20 cellular contexts compared by ENCODE assay signal in genomic region chr4:150973626-150974250, GRCh38. TPM values are rescaled to one million over a fixed set of nuclear protein-coding genes. Genes with fewer than 3 reads are reported as not detected.
DNase-seq lines count a peak whose midpoint lies in the region; ATAC-seq and TF ChIP-seq lines count a peak whose summit lies in the region.
"Had no signal": no experiment of that assay in that cellular context is flagged by ENCODE, and none has a peak within 500 bp of the region (broad histone marks: within the 10 kb centered on the region; RNA-seq: fewer than 3 reads in every experiment).

No MANE protein-coding gene starts in this region.

- H3K4me3 Mint-ChIP-seq in WTC11: no peak overlapping the region
- no peak overlapping the region for H3K4me3 Mint-ChIP-seq in endothelial cell (ENCODE audit: unreplicated experiment)
- H3K4me3 Mint-ChIP-seq: dendritic cell treated with granulocyte-macrophage colony-stimulating factor and Interleukin-4, amounts not matched to agents 40 ng/mL and 50 ng/mL, for 4 days; stimulated activated naive CD8-positive, alpha-beta T cell treated with anti-CD3 and anti-CD28 coated beads, Interleukin-15, Interleukin-2, amounts not matched to agents 100 ng/mL and 50 ng/mL, for 24 hours; T-helper 2 cell treated with Interferon-gamma antibody and Interleukin-4, amounts not matched to agents 5 μg/mL and 100 μg/mL, for 36 hours had no signal

- H3K27me3 Mint-ChIP-seq in WTC11 (ENCODE audit: low read depth) (no peaks in the 10 kb centered on the region), endothelial cell (ENCODE audit: unreplicated experiment) (no peaks in the 10 kb centered on the region)
- H3K27me3 Mint-ChIP-seq: dendritic cell treated with granulocyte-macrophage colony-stimulating factor and Interleukin-4, amounts not matched to agents 40 ng/mL and 50 ng/mL, for 4 days; stimulated activated naive CD8-positive, alpha-beta T cell treated with anti-CD3 and anti-CD28 coated beads, Interleukin-15, Interleukin-2, amounts not matched to agents 100 ng/mL and 50 ng/mL, for 24 hours had no signal

- CTCF ChIA-PET in WTC11 (lab: Charles Lee): interaction anchor here (2.7 kb wide), 1 partner anchor 13 kb away, joined by 9 read pairs; no protein-coding TSS in a partner anchor

- POLR2A ChIA-PET in WTC11 (lab: Charles Lee): no interaction called here

- H3K9me3 ChIP-seq in parathyroid adenoma (ENCODE audit: control insufficient read depth, low read length): no peaks in the 10 kb centered on the region
- H3K9me3 ChIP-seq: tibial artery had no signal

- H3K4me3 ChIP-seq in parathyroid adenoma (ENCODE audit: low read depth, low read length): no peak overlapping the region
- no peak overlapping the region for H3K4me3 ChIP-seq in lower leg skin (ENCODE audit: low read depth, poor library complexity, severe bottlenecking)
- H3K4me3 ChIP-seq: SK-N-MC, tibial artery had no signal

- H3K9me3 Mint-ChIP-seq in WTC11 (no peaks in the 10 kb centered on the region), endothelial cell (ENCODE audit: unreplicated experiment) (no peaks in the 10 kb centered on the region)
- H3K9me3 Mint-ChIP-seq: stimulated activated naive CD8-positive, alpha-beta T cell treated with anti-CD3 and anti-CD28 coated beads, Interleukin-15, Interleukin-2, amounts not matched to agents 100 ng/mL and 50 ng/mL, for 24 hours; T-helper 2 cell treated with Interferon-gamma antibody and Interleukin-4, amounts not matched to agents 5 μg/mL and 100 μg/mL, for 36 hours had no signal

- peaks cover 3% of the 10 kb centered on the region; the same call in 1 of the 2 replicates for H3K36me3 Mint-ChIP-seq in WTC11
- H3K36me3 Mint-ChIP-seq in endothelial cell (ENCODE audit: low read depth, unreplicated experiment): no peaks in the 10 kb centered on the region

- peak; percentile 35 for DNase-seq in GM04504 (ENCODE audit: low read depth)
- peak; percentile 62 for DNase-seq in HT-29 (ENCODE audit: low spot score)
- no peak for DNase-seq in WTC11 (ENCODE audit: low spot score)
- DNase-seq in lower leg skin (ENCODE audit: low spot score in 2 of 2): no peak
- DNase-seq in G401 (ENCODE audit: low spot score): no peak
- no peak for DNase-seq in endothelial cell (ENCODE audit: low spot score)
- DNase-seq: activated CD4-positive, alpha-beta T cell treated with anti-CD3 and anti-CD28 coated beads, Interleukin-2, amount 50 U/mL, for 4 hours; activated gamma-delta T cell treated with Interleukin-2 at 50 U/mL for 16 hours; foreskin keratinocyte; NCI-H187; posterior cingulate gyrus; stimulated activated CD4-positive, alpha-beta T cell treated with anti-CD3 and anti-CD28 coated beads, Interleukin-1b, Interleukin-23, amount 100 ng/mL, for 48 hours; tibial artery; WERI-Rb-1 had no signal

- no peak for ATAC-seq in WTC11
- ATAC-seq: foreskin keratinocyte had no signal

- H2AFZ ChIP-seq in parathyroid adenoma: no peak overlapping the region

- H3K27ac Mint-ChIP-seq in WTC11: 0 out of 2 replicates have a peak overlapping the region, but pooled peaks have one; percentile 26
- H3K27ac Mint-ChIP-seq in endothelial cell (ENCODE audit: unreplicated experiment): no peak overlapping the region
- H3K27ac Mint-ChIP-seq: dendritic cell treated with granulocyte-macrophage colony-stimulating factor and Interleukin-4, amounts not matched to agents 40 ng/mL and 50 ng/mL, for 4 days; stimulated activated naive CD8-positive, alpha-beta T cell treated with anti-CD3 and anti-CD28 coated beads, Interleukin-15, Interleukin-2, amounts not matched to agents 100 ng/mL and 50 ng/mL, for 24 hours; T-helper 2 cell treated with Interferon-gamma antibody and Interleukin-4, amounts not matched to agents 5 μg/mL and 100 μg/mL, for 36 hours had no signal

- H3K79me2 ChIP-seq in parathyroid adenoma: peaks cover 12% of the 10 kb centered on the region

- WGBS in lower leg skin, 2 donors: 80 to 82% methylated on average over 6 of the region's 6 CpGs

- in situ Hi-C loops in G401 (cut with HindIII; ENCODE audit: low sequenced_read_pairs): no loop called here

- H3K9ac ChIP-seq in parathyroid adenoma: no peak overlapping the region

- H3K27ac ChIP-seq in parathyroid adenoma: no peak overlapping the region
- H3K27ac ChIP-seq: epithelial cell of prostate, foreskin keratinocyte, tibial artery, WERI-Rb-1 had no signal

- H3K4me1 Mint-ChIP-seq in WTC11: peaks cover 17% of the 10 kb centered on the region
- peaks cover 3% of the 10 kb centered on the region for H3K4me1 Mint-ChIP-seq in endothelial cell (ENCODE audit: unreplicated experiment)

- H3K4me1 ChIP-seq in parathyroid adenoma: no peaks in the 10 kb centered on the region
- H3K4me1 ChIP-seq: foreskin keratinocyte had no signal

- H3K27me3 ChIP-seq in parathyroid adenoma (ENCODE audit: control insufficient read depth, insufficient read depth, low read length): no peaks in the 10 kb centered on the region
- H3K27me3 ChIP-seq: foreskin keratinocyte, tibial artery had no signal

- TF ChIP-seq POLR2A in lower leg skin (IDR thresholded peaks at IDR 0.05): no peak

- no peaks in the 10 kb centered on the region for H3K36me3 ChIP-seq in parathyroid adenoma (ENCODE audit: control insufficient read depth, insufficient read depth, low read length)
- H3K36me3 ChIP-seq: tibial artery, WERI-Rb-1 had no signal

- intact Hi-C loops in lower leg skin (cut with DNase I; ENCODE audit: low total_unique reads): no loop called here

- TF ChIP-seq CTCF in WTC11 (IDR thresholded peaks at IDR 0.05) (no peak), parathyroid adenoma (IDR thresholded peaks at IDR 0.05) (no peak), lower leg skin (IDR thresholded peaks at IDR 0.05) (no peak), endothelial cell (IDR thresholded peaks at IDR 0.05; ENCODE audit: unreplicated experiment) (no peak)

- H3K4me2 ChIP-seq in parathyroid adenoma (ENCODE audit: low read length): peak overlapping the region; percentile 6

TF ChIP-seq in WTC11, 78 proteins besides CTCF, POLR2A, EP300 and RAD21:
- TF ChIP-seq USF1 (CRISPR knock-in tag; IDR thresholded peaks at IDR 0.05): no peak
- no peak for TF ChIP-seq FOXJ3 (CRISPR knock-in tag; IDR thresholded peaks at IDR 0.05; ENCODE audit: borderline replicate concordance)
- no peak for TF ChIP-seq FOXP4 (CRISPR knock-in tag; IDR thresholded peaks at IDR 0.05)
- TF ChIP-seq ZNF232 (CRISPR knock-in tag; IDR thresholded peaks at IDR 0.05): no peak
- TF ChIP-seq ZBTB21 (CRISPR knock-in tag; IDR thresholded peaks at IDR 0.05; ENCODE audit: borderline replicate concordance): no peak
- TF ChIP-seq TEAD1 (CRISPR knock-in tag; IDR thresholded peaks at IDR 0.05): no peak
TF ChIP-seq in WTC11: peak in this region for 0.

RNA-seq across cellular contexts. Expression of gene LRBA, which starts 41.3 kb away (rescaled TPM):
- 53.4 and 58.9 TPM in 2 replicates for total RNA-seq in HT-29 (2014; rRNA removed; shearing (Covaris generic))
- total RNA-seq in WTC11 (2021): 69.1 to 74.9 TPM (median 69.6 TPM) in 3 replicates
- total RNA-seq in lower leg skin: 10 to 100 TPM; 71.9 to 86.8 (median 75.0) TPM
- total RNA-seq in G401 (2014; rRNA removed; shearing (Covaris generic)): 35.9 and 71.7 TPM in 2 replicates
- 44.3 TPM for total RNA-seq in endothelial cell (ENCODE audit: unreplicated experiment)

Comparison
In these comparisons a context has a peak if more than half of its experiments do, and no peak if none do; other contexts are left out.
1. DNase-seq: peak in GM04504 (single experiment) and HT-29 (single experiment); none in WTC11 (single experiment), lower leg skin (0 of 2), G401 (single experiment) and endothelial cell (single experiment).